Comparison of ENCODE assay signal across 13 cellular contexts in genomic region chr9:135545646-135546176, GRCh38. TPM values are rescaled to one million over a fixed set of nuclear protein-coding genes. Genes with fewer than 3 reads are reported as not detected.
DNase-seq lines count a peak whose midpoint lies in the region; ATAC-seq, FAIRE-seq and TF ChIP-seq lines count a peak whose summit lies in the region.
"Not testable (repeated sequence)": the region's sequence is repeated elsewhere in the genome, so short reads cannot be mapped to it uniquely, and the experiment has no call there.
"Had no signal": no experiment of that assay in that cellular context is flagged by ENCODE, and none has a peak within 500 bp of the region (broad histone marks: within the 10 kb centered on the region; RNA-seq: fewer than 3 reads in every experiment).

A gene with protein sequence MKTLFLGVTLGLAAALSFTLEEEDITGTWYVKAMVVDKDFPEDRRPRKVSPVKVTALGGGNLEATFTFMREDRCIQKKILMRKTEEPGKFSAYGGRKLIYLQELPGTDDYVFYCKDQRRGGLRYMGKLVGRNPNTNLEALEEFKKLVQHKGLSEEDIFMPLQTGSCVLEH (plus strand): TSS chr9:135546126. CDS start chr9:135546181, 55 bp downstream.

- H2BK5ac ChIP-seq in trophoblast cell (ENCODE audit: low read depth, low read length, poor library complexity): not testable (repeated sequence)

- H3K79me1 ChIP-seq in trophoblast cell (ENCODE audit: low read length): peaks cover 11% of the 10 kb centered on the region

- H3K36me3 Mint-ChIP-seq in astrocyte (ENCODE audit: low read depth, unreplicated experiment): not testable (repeated sequence)

- H3K18ac ChIP-seq in trophoblast cell (ENCODE audit: low read length): peak within 1 kb of the TSS; percentile 3

- H4K8ac ChIP-seq in trophoblast cell (ENCODE audit: low read depth, low read length): not testable (repeated sequence)

- H3K27ac Mint-ChIP-seq in astrocyte (ENCODE audit: unreplicated experiment): peak within 1 kb of the TSS; percentile 72

- DNase-seq in astrocyte (ENCODE audit: low read depth); trophoblast cell: not testable (repeated sequence)
- DNase-seq in ecto neural progenitor cell (ENCODE audit: low spot score) (peak; percentile 41), left lobe of liver (ENCODE audit: low spot score) (peak; percentile 37), mesenteric fat pad (ENCODE audit: low spot score) (peak; percentile 79), spleen (peak; percentile 42), upper lobe of right lung (peak; percentile 38)

- not testable (repeated sequence) for H3K9me3 Mint-ChIP-seq in astrocyte (ENCODE audit: unreplicated experiment)

- H3K4me1 Mint-ChIP-seq in astrocyte (ENCODE audit: low read depth, unreplicated experiment): peaks cover 11% of the 10 kb centered on the region

- H2BK12ac ChIP-seq in trophoblast cell (ENCODE audit: low read length): peak within 1 kb of the TSS; percentile 84

- peak within 1 kb of the TSS; percentile 62 for H3K4me3 Mint-ChIP-seq in astrocyte (ENCODE audit: unreplicated experiment)

- not testable (repeated sequence) for H2BK120ac ChIP-seq in trophoblast cell (ENCODE audit: insufficient read depth, low read length, poor library complexity)

- not testable (repeated sequence) for TF ChIP-seq CTCF in astrocyte (IDR thresholded peaks at IDR 0.05; ENCODE audit: insufficient read depth, low read depth, low read length); spleen (IDR thresholded peaks at IDR 0.05 in 8 of 11, conservative IDR thresholded peaks at IDR 0.05 in 3 of 11); upper lobe of right lung (IDR thresholded peaks at IDR 0.05)

- H2AK5ac ChIP-seq in trophoblast cell (ENCODE audit: low read length): peak within 1 kb of the TSS; percentile 6

- not testable (repeated sequence) for H3K23ac ChIP-seq in trophoblast cell (ENCODE audit: low read length)

- not testable (repeated sequence) for H3K9me3 ChIP-seq in astrocyte (ENCODE audit: insufficient read depth, low read depth, low read length); trophoblast cell (ENCODE audit: insufficient read depth, low read depth, low read length); spleen; upper lobe of right lung

- FAIRE-seq in astrocyte (lab: Jason Lieb, UNC): not testable (repeated sequence)

- not testable (repeated sequence) for H3K36me3 ChIP-seq in astrocyte (ENCODE audit: insufficient read depth, low read length); trophoblast cell (ENCODE audit: control insufficient read depth in 1 of 2, insufficient read depth in 2 of 2, low read length in 2 of 2); spleen; upper lobe of right lung

- not testable (repeated sequence) for H3K4me1 ChIP-seq in astrocyte (ENCODE audit: insufficient read depth, low read length); trophoblast cell (ENCODE audit: control insufficient read depth in 1 of 2, insufficient read depth in 2 of 2, low read length in 2 of 2); spleen; upper lobe of right lung

- ATAC-seq in left lobe of liver, upper lobe of right lung: not testable (repeated sequence)

- H2AFZ ChIP-seq in astrocyte (ENCODE audit: low read depth, low read length); trophoblast cell (ENCODE audit: insufficient read depth, low read length, poor library complexity): not testable (repeated sequence)

- not testable (repeated sequence) for H3K4me3 ChIP-seq in astrocyte (ENCODE audit: insufficient read depth, low read depth, low read length); trophoblast cell (ENCODE audit: low read depth, low read length); spleen; upper lobe of right lung

- H3K14ac ChIP-seq in trophoblast cell (ENCODE audit: low read length): not testable (repeated sequence)

- H3K4ac ChIP-seq in trophoblast cell (ENCODE audit: low read depth, low read length): not testable (repeated sequence)

- no CpG with 5 or more reads among the region's 19 CpGs for WGBS in trophoblast cell (ENCODE audit: extremely low coverage, insufficient coverage, insufficient read length)
- whole genome bisulfite sequencing in spleen, 5 donors: 58 to 78% (median 77%) methylated on average over 11 to 14 of the region's 19 CpGs

- H3K27me3 Mint-ChIP-seq in astrocyte (ENCODE audit: low read depth, unreplicated experiment): peaks cover 15% of the 10 kb centered on the region

- not testable (repeated sequence) for TF ChIP-seq POLR2A in spleen (IDR thresholded peaks at IDR 0.05)

- H3K27me3 ChIP-seq in astrocyte (ENCODE audit: insufficient read depth, low read length); trophoblast cell (ENCODE audit: insufficient read depth, low read length); upper lobe of right lung: not testable (repeated sequence)
- peaks cover 0 to 28% (median 0%) of the 10 kb centered on the region in 7 donors for H3K27me3 ChIP-seq in spleen (replicated peaks in 1 of 7)

- H4K20me1 ChIP-seq in astrocyte (ENCODE audit: insufficient read depth, low read length): not testable (repeated sequence)

- intact Hi-C loops in spleen (cut with DNase I; ENCODE audit: low total_unique reads); upper lobe of right lung (cut with DNase I): not testable (repeated sequence)

- not testable (repeated sequence) for H3K79me2 ChIP-seq in astrocyte (ENCODE audit: insufficient read depth, low read length); trophoblast cell (ENCODE audit: control insufficient read depth, insufficient read depth, low read length, poor library complexity)

- H3K27ac ChIP-seq in astrocyte (ENCODE audit: low read depth, low read length); trophoblast cell (ENCODE audit: low read depth, low read length); spleen; upper lobe of right lung: not testable (repeated sequence)

- H4K12ac ChIP-seq in trophoblast cell (ENCODE audit: low read depth, low read length): not testable (repeated sequence)

- peak within 1 kb of the TSS; percentile 3 for H4K91ac ChIP-seq in trophoblast cell (ENCODE audit: low read depth, low read length)

- not testable (repeated sequence) for H3K4me2 ChIP-seq in astrocyte (ENCODE audit: low read length); trophoblast cell (ENCODE audit: low read length)

- not testable (repeated sequence) for H3K9ac ChIP-seq in astrocyte (ENCODE audit: low read length); trophoblast cell (ENCODE audit: low read length)

RNA-seq across cellular contexts. Expression of the gene that starts here (rescaled TPM):
- total RNA-seq in astrocyte (not detected in 2 replicates), left lobe of liver (not detected), mesenteric fat pad (not detected), spleen (under 1 TPM in 1 of 7 donors, not detected in 6; 0.40 TPM), upper lobe of right lung (not detected)
- 0.08 TPM in 1 of 2 replicates, not detected in the other for polyA plus RNA-seq in trophoblast cell (2013)
- not detected for polyA plus RNA-seq in spleen
- total RNA-seq: CD4-positive, CD25-positive, alpha-beta regulatory T cell; CD8-positive, alpha-beta memory T cell; G401; GM12878; H1; H9 had no signal
- polyA plus RNA-seq: CD4-positive, CD25-positive, alpha-beta regulatory T cell; CD8-positive, alpha-beta memory T cell; GM12878; H1 had no signal

Comparison
In these comparisons a context has a peak if more than half of its experiments do, and no peak if none do; other contexts are left out.
1. Peak in DNase-seq in left lobe of liver; RNA of the gene not detected or under 1 TPM.
2. Peak in DNase-seq in mesenteric fat pad; RNA of the gene not detected or under 1 TPM.
3. Peak in DNase-seq in spleen; RNA of the gene not detected or under 1 TPM.
4. Peak in DNase-seq in upper lobe of right lung; RNA of the gene not detected or under 1 TPM.